ENCODE assay signal across 1 cellular context in the genomic region with DNA sequence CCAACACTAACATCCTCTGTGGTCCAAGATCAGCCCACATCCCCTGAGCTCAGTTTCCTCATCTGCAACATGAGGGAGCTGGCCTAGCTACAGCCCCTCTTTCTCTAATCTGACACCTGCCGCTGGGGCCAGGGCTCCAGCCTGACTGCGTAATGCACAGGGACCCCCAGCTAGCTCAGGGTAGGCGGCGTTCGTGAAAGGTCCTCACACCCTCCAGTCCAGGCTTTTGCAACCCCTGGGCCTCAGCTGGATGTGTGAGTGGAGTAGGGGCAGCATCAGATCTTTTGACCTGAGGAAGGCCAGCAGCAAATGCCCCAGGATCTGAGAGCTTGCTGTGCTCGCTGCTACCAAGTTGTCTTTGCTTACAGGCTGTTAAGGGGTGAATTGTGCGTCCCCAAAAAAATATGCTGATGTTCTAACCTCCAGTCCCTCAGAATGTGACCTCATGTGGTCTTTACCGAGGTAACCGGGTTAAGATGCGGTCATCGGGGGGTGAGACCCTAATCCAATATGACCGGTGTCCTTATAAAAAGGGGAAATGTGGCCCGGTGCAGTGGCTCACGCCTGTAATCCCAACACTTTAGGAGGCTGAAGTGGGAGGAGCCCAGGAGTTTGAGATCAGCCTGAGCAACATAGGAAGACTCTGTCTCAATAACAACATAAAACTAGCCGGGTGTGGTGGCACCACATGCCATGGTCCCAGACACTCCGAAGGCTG.
TF ChIP-seq lines count a peak whose summit lies in the region.

No MANE protein-coding gene starts in this region.

TF ChIP-seq in GM23338, 12 proteins besides CTCF, POLR2A, EP300 and RAD21:
- TF ChIP-seq EZH2 (IDR thresholded peaks at IDR 0.05; ENCODE audit: low read depth, unreplicated experiment): no peak
- no peak for TF ChIP-seq JUNB (IDR thresholded peaks at IDR 0.05; ENCODE audit: unreplicated experiment)
- no peak for TF ChIP-seq ZNF331 (CRISPR knock-in tag; IDR thresholded peaks at IDR 0.05; ENCODE audit: low read depth)
- no peak for TF ChIP-seq EZH2phosphoT487 (IDR thresholded peaks at IDR 0.05; ENCODE audit: unreplicated experiment)
- TF ChIP-seq NANOG (IDR thresholded peaks at IDR 0.05; ENCODE audit: borderline replicate concordance): no peak
- TF ChIP-seq, protein P1, sequence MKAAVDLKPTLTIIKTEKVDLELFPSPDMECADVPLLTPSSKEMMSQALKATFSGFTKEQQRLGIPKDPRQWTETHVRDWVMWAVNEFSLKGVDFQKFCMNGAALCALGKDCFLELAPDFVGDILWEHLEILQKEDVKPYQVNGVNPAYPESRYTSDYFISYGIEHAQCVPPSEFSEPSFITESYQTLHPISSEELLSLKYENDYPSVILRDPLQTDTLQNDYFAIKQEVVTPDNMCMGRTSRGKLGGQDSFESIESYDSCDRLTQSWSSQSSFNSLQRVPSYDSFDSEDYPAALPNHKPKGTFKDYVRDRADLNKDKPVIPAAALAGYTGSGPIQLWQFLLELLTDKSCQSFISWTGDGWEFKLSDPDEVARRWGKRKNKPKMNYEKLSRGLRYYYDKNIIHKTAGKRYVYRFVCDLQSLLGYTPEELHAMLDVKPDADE (IDR thresholded peaks at IDR 0.05): no peak
- TF ChIP-seq STAT1 (IDR thresholded peaks at IDR 0.05; ENCODE audit: unreplicated experiment): no peak
- TF ChIP-seq, protein P2, sequence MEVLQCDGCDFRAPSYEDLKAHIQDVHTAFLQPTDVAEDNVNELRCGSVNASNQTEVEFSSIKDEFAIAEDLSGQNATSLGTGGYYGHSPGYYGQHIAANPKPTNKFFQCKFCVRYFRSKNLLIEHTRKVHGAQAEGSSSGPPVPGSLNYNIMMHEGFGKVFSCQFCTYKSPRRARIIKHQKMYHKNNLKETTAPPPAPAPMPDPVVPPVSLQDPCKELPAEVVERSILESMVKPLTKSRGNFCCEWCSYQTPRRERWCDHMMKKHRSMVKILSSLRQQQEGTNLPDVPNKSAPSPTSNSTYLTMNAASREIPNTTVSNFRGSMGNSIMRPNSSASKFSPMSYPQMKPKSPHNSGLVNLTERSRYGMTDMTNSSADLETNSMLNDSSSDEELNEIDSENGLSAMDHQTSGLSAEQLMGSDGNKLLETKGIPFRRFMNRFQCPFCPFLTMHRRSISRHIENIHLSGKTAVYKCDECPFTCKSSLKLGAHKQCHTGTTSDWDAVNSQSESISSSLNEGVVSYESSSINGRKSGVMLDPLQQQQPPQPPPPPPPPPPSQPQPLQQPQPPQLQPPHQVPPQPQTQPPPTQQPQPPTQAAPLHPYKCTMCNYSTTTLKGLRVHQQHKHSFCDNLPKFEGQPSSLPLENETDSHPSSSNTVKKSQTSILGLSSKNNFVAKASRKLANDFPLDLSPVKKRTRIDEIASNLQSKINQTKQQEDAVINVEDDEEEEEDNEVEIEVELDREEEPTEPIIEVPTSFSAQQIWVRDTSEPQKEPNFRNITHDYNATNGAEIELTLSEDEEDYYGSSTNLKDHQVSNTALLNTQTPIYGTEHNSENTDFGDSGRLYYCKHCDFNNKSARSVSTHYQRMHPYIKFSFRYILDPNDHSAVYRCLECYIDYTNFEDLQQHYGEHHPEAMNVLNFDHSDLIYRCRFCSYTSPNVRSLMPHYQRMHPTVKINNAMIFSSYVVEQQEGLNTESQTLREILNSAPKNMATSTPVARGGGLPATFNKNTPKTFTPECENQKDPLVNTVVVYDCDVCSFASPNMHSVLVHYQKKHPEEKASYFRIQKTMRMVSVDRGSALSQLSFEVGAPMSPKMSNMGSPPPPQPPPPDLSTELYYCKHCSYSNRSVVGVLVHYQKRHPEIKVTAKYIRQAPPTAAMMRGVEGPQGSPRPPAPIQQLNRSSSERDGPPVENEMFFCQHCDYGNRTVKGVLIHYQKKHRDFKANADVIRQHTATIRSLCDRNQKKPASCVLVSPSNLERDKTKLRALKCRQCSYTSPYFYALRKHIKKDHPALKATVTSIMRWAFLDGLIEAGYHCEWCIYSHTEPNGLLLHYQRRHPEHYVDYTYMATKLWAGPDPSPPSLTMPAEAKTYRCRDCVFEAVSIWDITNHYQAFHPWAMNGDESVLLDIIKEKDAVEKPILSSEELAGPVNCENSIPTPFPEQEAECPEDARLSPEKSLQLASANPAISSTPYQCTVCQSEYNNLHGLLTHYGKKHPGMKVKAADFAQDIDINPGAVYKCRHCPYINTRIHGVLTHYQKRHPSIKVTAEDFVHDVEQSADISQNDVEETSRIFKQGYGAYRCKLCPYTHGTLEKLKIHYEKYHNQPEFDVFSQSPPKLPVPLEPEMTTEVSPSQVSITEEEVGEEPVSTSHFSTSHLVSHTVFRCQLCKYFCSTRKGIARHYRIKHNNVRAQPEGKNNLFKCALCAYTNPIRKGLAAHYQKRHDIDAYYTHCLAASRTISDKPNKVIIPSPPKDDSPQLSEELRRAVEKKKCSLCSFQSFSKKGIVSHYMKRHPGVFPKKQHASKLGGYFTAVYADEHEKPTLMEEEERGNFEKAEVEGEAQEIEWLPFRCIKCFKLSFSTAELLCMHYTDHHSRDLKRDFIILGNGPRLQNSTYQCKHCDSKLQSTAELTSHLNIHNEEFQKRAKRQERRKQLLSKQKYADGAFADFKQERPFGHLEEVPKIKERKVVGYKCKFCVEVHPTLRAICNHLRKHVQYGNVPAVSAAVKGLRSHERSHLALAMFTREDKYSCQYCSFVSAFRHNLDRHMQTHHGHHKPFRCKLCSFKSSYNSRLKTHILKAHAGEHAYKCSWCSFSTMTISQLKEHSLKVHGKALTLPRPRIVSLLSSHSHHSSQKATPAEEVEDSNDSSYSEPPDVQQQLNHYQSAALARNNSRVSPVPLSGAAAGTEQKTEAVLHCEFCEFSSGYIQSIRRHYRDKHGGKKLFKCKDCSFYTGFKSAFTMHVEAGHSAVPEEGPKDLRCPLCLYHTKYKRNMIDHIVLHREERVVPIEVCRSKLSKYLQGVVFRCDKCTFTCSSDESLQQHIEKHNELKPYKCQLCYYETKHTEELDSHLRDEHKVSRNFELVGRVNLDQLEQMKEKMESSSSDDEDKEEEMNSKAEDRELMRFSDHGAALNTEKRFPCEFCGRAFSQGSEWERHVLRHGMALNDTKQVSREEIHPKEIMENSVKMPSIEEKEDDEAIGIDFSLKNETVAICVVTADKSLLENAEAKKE (CRISPR knock-in tag; IDR thresholded peaks at IDR 0.05): no peak
